Comparison of ENCODE assay signal across 17 cellular contexts in the genomic region with DNA sequence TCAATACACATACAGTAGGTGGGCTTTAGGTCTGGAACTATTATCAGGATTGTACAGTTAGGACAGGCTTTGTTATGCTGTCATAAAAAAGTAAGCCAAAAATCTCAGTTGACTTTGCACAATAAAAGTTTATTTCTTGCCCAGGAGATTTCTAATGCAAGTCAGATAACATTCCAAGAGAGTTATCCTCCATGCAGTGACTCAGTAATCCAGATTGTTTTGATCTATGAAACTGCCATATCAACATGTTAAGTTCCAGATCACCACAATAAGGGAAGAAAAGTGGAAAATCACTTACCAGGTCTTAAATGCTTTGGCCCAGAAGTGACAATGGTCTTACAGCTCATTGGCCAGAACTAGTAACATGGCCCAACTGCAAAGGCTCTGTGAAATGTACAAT.
DNase-seq lines count a peak whose midpoint lies in the region; ATAC-seq and TF ChIP-seq lines count a peak whose summit lies in the region.
"Had no signal": no experiment of that assay in that cellular context is flagged by ENCODE, and none has a peak within 500 bp of the region (broad histone marks: within the 10 kb centered on the region; RNA-seq: fewer than 3 reads in every experiment).

No MANE protein-coding gene starts in this region.

- no peaks in the 10 kb centered on the region for H3K36me3 Mint-ChIP-seq in HFFc6 (ENCODE audit: low read depth)
- H3K36me3 Mint-ChIP-seq in activated T-cell treated with anti-CD3 and anti-CD28 coated beads, Interleukin-2, amount 50 U/mL, for 72 hours (ENCODE audit: insufficient read depth in 2 of 2) = no peaks in the 10 kb centered on the region
- H3K36me3 Mint-ChIP-seq: activated naive CD8-positive, alpha-beta T cell treated with anti-CD3 and anti-CD28 coated beads, Interleukin-2, amount 10 ng/mL, durations not matched to agents 7 days and 5 days; IgD-negative memory B cell; WTC11 had no signal

- peak overlapping the region; percentile 34; the same call in 1 of the 2 replicates for H3K4me3 Mint-ChIP-seq in HFFc6
- no peak overlapping the region for H3K4me3 Mint-ChIP-seq in activated T-cell treated with anti-CD3 and anti-CD28 coated beads, Interleukin-2, amount 50 U/mL, for 72 hours
- H3K4me3 Mint-ChIP-seq: activated naive CD8-positive, alpha-beta T cell treated with anti-CD3 and anti-CD28 coated beads, Interleukin-2, amount 10 ng/mL, durations not matched to agents 7 days and 5 days; IgD-negative memory B cell; WTC11 had no signal

- H3K9ac ChIP-seq in mammary epithelial cell (ENCODE audit: insufficient read depth, low read length) = no peak overlapping the region
- H3K9ac ChIP-seq: BLaER1 treated with 17β-estradiol and CSF1 and Interleukin-3, amounts not matched to agents 10 nM and 100 nM had no signal

- no peak for TF ChIP-seq EP300 in transverse colon (IDR thresholded peaks at IDR 0.05; ENCODE audit: low read depth)

- in situ Hi-C loops in mammary epithelial cell (cut with MboI; ENCODE audit: low sequenced_read_pairs in 2 of 2) (no loop called here), transverse colon (cut with MboI; ENCODE audit: low pct_ligation_motif_present in 1 of 4, low pct_unique_long_range_greater_than_20kb in 1 of 4, low sequenced_read_pairs in 3 of 4) (no loop called here)

- no peak for TF ChIP-seq POLR2A in transverse colon (IDR thresholded peaks at IDR 0.05)

- peak overlapping the region; percentile 85 for H3K27ac ChIP-seq in ACC112 (ENCODE audit: low read depth, low read length)
- peak overlapping the region; percentile 58 for H3K27ac ChIP-seq in mammary epithelial cell (ENCODE audit: insufficient read depth, low read depth, low read length)
- no peak overlapping the region for H3K27ac ChIP-seq in transverse colon
- H3K27ac ChIP-seq: BLaER1 treated with 17β-estradiol and CSF1 and Interleukin-3, amounts not matched to agents 10 nM and 100 nM; hepatocyte; lower lobe of right lung; vagina had no signal

- peak; percentile 93 for DNase-seq in HFFc6
- peak; percentile 81 for DNase-seq in mammary epithelial cell
- DNase-seq in iris pigment epithelial cell (ENCODE audit: low read depth) = peak; percentile 86
- no peak for DNase-seq in activated T-cell treated with anti-CD3 and anti-CD28 coated beads, Interleukin-2, amount 50 U/mL, for 72 hours
- DNase-seq in DMS 273 treated with DMSO at 0.1 percent for 48 hours (lab: John Stamatoyannopoulos, UW) = no peak
- no peak for DNase-seq in transverse colon
- DNase-seq: activated CD8-positive, alpha-beta memory T cell treated with anti-CD3 and anti-CD28 coated beads, Interleukin-2, amount 50 U/mL, for 48 hours; activated naive CD8-positive, alpha-beta T cell treated with anti-CD3 and anti-CD28 coated beads, Interleukin-2, amount 10 ng/mL, durations not matched to agents 7 days and 5 days; lower lobe of right lung; NCI-H146 had no signal

- H4K20me1 ChIP-seq in mammary epithelial cell (ENCODE audit: insufficient read depth, low read length) = no peaks in the 10 kb centered on the region
- H4K20me1 ChIP-seq: BLaER1 treated with 17β-estradiol and CSF1 and Interleukin-3, amounts not matched to agents 10 nM and 100 nM had no signal

- H3K79me2 ChIP-seq in ACC112 (ENCODE audit: control insufficient read depth, insufficient read depth, low read length, unreplicated experiment) (no peaks in the 10 kb centered on the region), mammary epithelial cell (ENCODE audit: insufficient read depth, low read length) (no peaks in the 10 kb centered on the region)
- H3K79me2 ChIP-seq: hepatocyte had no signal

- H3K27me3 Mint-ChIP-seq in HFFc6 (ENCODE audit: insufficient read depth) = no peaks in the 10 kb centered on the region
- H3K27me3 Mint-ChIP-seq in activated T-cell treated with anti-CD3 and anti-CD28 coated beads, Interleukin-2, amount 50 U/mL, for 72 hours (ENCODE audit: low read depth) = no peaks in the 10 kb centered on the region
- H3K27me3 Mint-ChIP-seq: activated naive CD8-positive, alpha-beta T cell treated with anti-CD3 and anti-CD28 coated beads, Interleukin-2, amount 10 ng/mL, durations not matched to agents 7 days and 5 days had no signal

- ATAC-seq in activated T-cell treated with anti-CD3 and anti-CD28 coated beads, Interleukin-2, amount 50 U/mL, for 72 hours (replicated peaks in 1 of 2) = no peak
- no peak for ATAC-seq in GM18870 (IDR thresholded peaks at IDR 0.05; ENCODE audit: unreplicated experiment)
- ATAC-seq: lower lobe of right lung, WTC11 had no signal

- intact Hi-C loops in mammary epithelial cell (cut with micrococcal nuclease) (loop anchor here (5.0 kb wide), 1 partner anchor 57 kb away; no protein-coding TSS in a partner anchor), transverse colon (cut with DNase I; ENCODE audit: low total_unique reads) (no loop called here)

- no peaks in the 10 kb centered on the region for H3K36me3 ChIP-seq in ACC112 (ENCODE audit: insufficient read depth, low read length)
- no peaks in the 10 kb centered on the region for H3K36me3 ChIP-seq in mammary epithelial cell (ENCODE audit: insufficient read depth, low read length)
- no peaks in the 10 kb centered on the region for H3K36me3 ChIP-seq in transverse colon
- H3K36me3 ChIP-seq: BLaER1 treated with 17β-estradiol and CSF1 and Interleukin-3, amounts not matched to agents 10 nM and 100 nM; lower lobe of right lung; vagina had no signal

- CTCF ChIA-PET in mammary epithelial cell (lab: Charles Lee; ENCODE audit: low non-redundant PET) = no interaction called here

- H3K4me3 ChIP-seq in ACC112 (ENCODE audit: low read depth, low read length) (no peak overlapping the region), mammary epithelial cell (replicated peaks in 1 of 3; ENCODE audit: insufficient read depth in 1 of 3, low read depth in 2 of 3, low read length in 3 of 3) (no peak overlapping the region), transverse colon (no peak overlapping the region)
- H3K4me3 ChIP-seq: BLaER1 treated with 17β-estradiol and CSF1 and Interleukin-3, amounts not matched to agents 10 nM and 100 nM; hepatocyte; lower lobe of right lung; vagina had no signal

- H3K9me3 Mint-ChIP-seq in HFFc6 = no peaks in the 10 kb centered on the region
- H3K9me3 Mint-ChIP-seq in activated T-cell treated with anti-CD3 and anti-CD28 coated beads, Interleukin-2, amount 50 U/mL, for 72 hours = no peaks in the 10 kb centered on the region
- H3K9me3 Mint-ChIP-seq: activated naive CD8-positive, alpha-beta T cell treated with anti-CD3 and anti-CD28 coated beads, Interleukin-2, amount 10 ng/mL, durations not matched to agents 7 days and 5 days; WTC11 had no signal

- peaks cover 56% of the 10 kb centered on the region for H3K4me1 ChIP-seq in ACC112 (ENCODE audit: control insufficient read depth, insufficient read depth, low read length, unreplicated experiment)
- H3K4me1 ChIP-seq in mammary epithelial cell (ENCODE audit: insufficient read depth, low read length) = peaks cover 20% of the 10 kb centered on the region
- no peaks in the 10 kb centered on the region for H3K4me1 ChIP-seq in transverse colon
- H3K4me1 ChIP-seq: BLaER1 treated with 17β-estradiol and CSF1 and Interleukin-3, amounts not matched to agents 10 nM and 100 nM; lower lobe of right lung; vagina had no signal

- peaks cover 74% of the 10 kb centered on the region for H3K4me1 Mint-ChIP-seq in HFFc6 (ENCODE audit: low read depth)
- H3K4me1 Mint-ChIP-seq in activated T-cell treated with anti-CD3 and anti-CD28 coated beads, Interleukin-2, amount 50 U/mL, for 72 hours (ENCODE audit: low read depth) = no peaks in the 10 kb centered on the region
- H3K4me1 Mint-ChIP-seq: activated naive CD8-positive, alpha-beta T cell treated with anti-CD3 and anti-CD28 coated beads, Interleukin-2, amount 10 ng/mL, durations not matched to agents 7 days and 5 days had no signal

- H3K9me3 ChIP-seq in mammary epithelial cell (replicated peaks; ENCODE audit: insufficient read depth, low read length) (no peaks in the 10 kb centered on the region), transverse colon (no peaks in the 10 kb centered on the region)
- H3K9me3 ChIP-seq: BLaER1 treated with 17β-estradiol and CSF1 and Interleukin-3, amounts not matched to agents 10 nM and 100 nM; lower lobe of right lung; vagina had no signal

- dilution Hi-C loops in mammary epithelial cell (cut with HindIII; ENCODE audit: low sequenced_read_pairs) = no loop called here

- BruUV-seq in mammary epithelial cell (replicated peaks; lab: Mats Ljungman, UMichigan) = no TSS peak

- H2AFZ ChIP-seq in ACC112 (ENCODE audit: low read length, unreplicated experiment) = peak overlapping the region; percentile 21
- no peak overlapping the region for H2AFZ ChIP-seq in mammary epithelial cell (ENCODE audit: low read depth, low read length)
- H2AFZ ChIP-seq: hepatocyte had no signal

- TF ChIP-seq CTCF in HFFc6 (IDR thresholded peaks at IDR 0.05) = no peak
- no peak for TF ChIP-seq CTCF in mammary epithelial cell (conservative IDR thresholded peaks at IDR 0.05 in 1 of 2, IDR thresholded peaks at IDR 0.05 in 1 of 2; ENCODE audit: extremely low read depth in 1 of 2, insufficient read depth in 1 of 2, low read depth in 1 of 2, low read length in 2 of 2)
- no peak for TF ChIP-seq CTCF in transverse colon (IDR thresholded peaks at IDR 0.05)

- H3K27ac Mint-ChIP-seq in HFFc6 = peak overlapping the region; percentile 87
- H3K27ac Mint-ChIP-seq in activated T-cell treated with anti-CD3 and anti-CD28 coated beads, Interleukin-2, amount 50 U/mL, for 72 hours = no peak overlapping the region
- H3K27ac Mint-ChIP-seq: activated naive CD8-positive, alpha-beta T cell treated with anti-CD3 and anti-CD28 coated beads, Interleukin-2, amount 10 ng/mL, durations not matched to agents 7 days and 5 days; IgD-negative memory B cell; WTC11 had no signal

- H3K27me3 ChIP-seq in ACC112 (ENCODE audit: insufficient read depth, low read length) = no peaks in the 10 kb centered on the region
- no peaks in the 10 kb centered on the region for H3K27me3 ChIP-seq in mammary epithelial cell (ENCODE audit: insufficient read depth, low read length)
- H3K27me3 ChIP-seq in transverse colon = no peaks in the 10 kb centered on the region
- H3K27me3 ChIP-seq: BLaER1 treated with 17β-estradiol and CSF1 and Interleukin-3, amounts not matched to agents 10 nM and 100 nM; hepatocyte; vagina had no signal

- no peak overlapping the region for H3K4me2 ChIP-seq in mammary epithelial cell (ENCODE audit: insufficient read depth, low read depth, low read length)
- H3K4me2 ChIP-seq: BLaER1 treated with 17β-estradiol and CSF1 and Interleukin-3, amounts not matched to agents 10 nM and 100 nM; hepatocyte had no signal

Comparison
In these comparisons a context has a peak if more than half of its experiments do, and no peak if none do; other contexts are left out.
1. H3K27ac ChIP-seq: peak in ACC112 (single experiment) and mammary epithelial cell (single experiment); none in transverse colon (0 of 4).
2. DNase-seq: peak in HFFc6 (single experiment), mammary epithelial cell (single experiment) and iris pigment epithelial cell (single experiment); none in activated T-cell treated with anti-CD3 and anti-CD28 coated beads, Interleukin-2, amount 50 U/mL, for 72 hours (0 of 2), DMS 273 treated with DMSO at 0.1 percent for 48 hours (single experiment) and transverse colon (single experiment).